15 cellular contexts compared by ENCODE assay signal in the genomic region with DNA sequence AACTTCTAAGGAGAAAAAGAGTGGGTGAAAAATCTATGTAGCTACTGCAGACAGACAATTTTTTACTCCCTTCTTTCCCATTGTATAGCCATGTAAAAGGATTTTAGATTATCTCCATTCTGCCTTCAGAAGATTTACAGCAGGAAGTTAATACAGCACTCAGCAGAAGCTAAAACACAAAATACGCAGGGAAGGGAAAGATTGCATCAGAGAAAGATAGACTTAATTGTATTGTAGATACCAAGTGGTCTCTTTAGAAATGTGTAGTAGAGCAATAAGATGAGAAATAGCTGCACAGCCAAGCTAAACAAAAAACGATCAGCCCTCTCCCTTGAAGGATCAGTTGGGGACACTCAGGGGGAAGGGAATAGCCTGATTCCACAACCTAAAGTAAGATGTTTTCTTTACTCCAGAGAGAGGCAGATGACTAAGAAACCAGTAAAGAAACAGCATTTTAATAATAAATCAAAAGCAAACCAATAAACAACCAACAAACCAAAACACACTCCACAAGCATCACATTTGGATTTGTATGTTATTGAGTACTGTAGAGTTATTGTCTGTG.
DNase-seq lines count a peak whose midpoint lies in the region; ATAC-seq and TF ChIP-seq lines count a peak whose summit lies in the region.
"Had no signal": no experiment of that assay in that cellular context is flagged by ENCODE, and none has a peak within 500 bp of the region (broad histone marks: within the 10 kb centered on the region; RNA-seq: fewer than 3 reads in every experiment).

No MANE protein-coding gene starts in this region.

- H3K9me3 Mint-ChIP-seq in HFFc6 (no peaks in the 10 kb centered on the region; the same call in 1 of the 2 replicates), neural progenitor cell (peaks cover 2% of the 10 kb centered on the region), natural killer cell (no peaks in the 10 kb centered on the region)

- H3K36me3 ChIP-seq in neural progenitor cell = no peaks in the 10 kb centered on the region
- H3K36me3 ChIP-seq: BE2C, HAP-1, Peyer's patch had no signal

- H3K4me3 ChIP-seq in AG10803 (ENCODE audit: low read length) (no peak overlapping the region), neural progenitor cell (peak overlapping the region; percentile 8)
- H3K4me3 ChIP-seq: HAP-1, Peyer's patch had no signal

- no peaks in the 10 kb centered on the region; the same call in 1 of the 2 replicates for H3K27me3 Mint-ChIP-seq in HFFc6 (ENCODE audit: insufficient read depth)
- H3K27me3 Mint-ChIP-seq in neural progenitor cell (ENCODE audit: insufficient read depth, low read depth) = no peaks in the 10 kb centered on the region
- peaks cover 0 to 7% of the 10 kb centered on the region in 2 donors for H3K27me3 Mint-ChIP-seq in natural killer cell (ENCODE audit: low read depth in 2 of 2)

- H4K20me1 ChIP-seq in neural progenitor cell (ENCODE audit: low read depth) = no peaks in the 10 kb centered on the region

- H2AFZ ChIP-seq in neural progenitor cell (replicated peaks) = peak overlapping the region; percentile 95

- H3K9ac ChIP-seq in neural progenitor cell = no peak overlapping the region

- no peak for ATAC-seq in natural killer cell
- ATAC-seq: SK-N-SH treated with all-trans-retinoic acid at 6 μM for 48 hours had no signal

- no peak for TF ChIP-seq CTCF in AG10803 (conservative IDR thresholded peaks at IDR 0.05; ENCODE audit: low read length)
- TF ChIP-seq CTCF in HFFc6 (IDR thresholded peaks at IDR 0.05) = no peak
- no peak for TF ChIP-seq CTCF in neural progenitor cell (IDR thresholded peaks at IDR 0.05)
- no peak for TF ChIP-seq CTCF in natural killer cell (IDR thresholded peaks at IDR 0.05)

- peak overlapping the region; percentile 29 for H3K27ac ChIP-seq in neural progenitor cell
- H3K27ac ChIP-seq: Peyer's patch had no signal

- peaks cover 31% of the 10 kb centered on the region for H3K4me1 ChIP-seq in neural progenitor cell
- H3K4me1 ChIP-seq: BE2C, Peyer's patch had no signal

- peak overlapping the region; percentile 11 for H3K4me2 ChIP-seq in neural progenitor cell

- peak; percentile 2 for DNase-seq in AG10803 (ENCODE audit: low read depth)
- no peak for DNase-seq in HFFc6
- peak; percentile 4 for DNase-seq in amniotic epithelial cell (ENCODE audit: low read depth)
- no peak for DNase-seq in neural progenitor cell (ENCODE audit: low spot score)
- no peak for DNase-seq in natural killer cell
- DNase-seq in activated CD8-positive, alpha-beta memory T cell treated with anti-CD3 and anti-CD28 coated beads, Interleukin-2, amount 50 U/mL, for 4 hours = no peak
- no peak for DNase-seq in activated CD8-positive, alpha-beta memory T cell treated with anti-CD3 and anti-CD28 coated beads for 24 hours
- DNase-seq: BE2C; CD4-positive, alpha-beta memory T cell; NCI-H1048; NCI-H69; Peyer's patch; Right ventricle myocardium superior had no signal

- peak overlapping the region; percentile 50 for H3K4me3 Mint-ChIP-seq in HFFc6
- H3K4me3 Mint-ChIP-seq in neural progenitor cell = no peak overlapping the region
- no peak overlapping the region for H3K4me3 Mint-ChIP-seq in natural killer cell
- H3K4me3 Mint-ChIP-seq: CD4-positive, alpha-beta memory T cell had no signal

- H3K36me3 Mint-ChIP-seq in HFFc6 (ENCODE audit: low read depth) (peaks cover 9% of the 10 kb centered on the region), neural progenitor cell (no peaks in the 10 kb centered on the region), natural killer cell (no peaks in the 10 kb centered on the region)
- H3K36me3 Mint-ChIP-seq: CD4-positive, alpha-beta memory T cell had no signal

- H3K9me3 ChIP-seq in neural progenitor cell (ENCODE audit: low read depth) = no peaks in the 10 kb centered on the region
- H3K9me3 ChIP-seq: BE2C, HAP-1 had no signal

- H3K27me3 ChIP-seq in neural progenitor cell = no peaks in the 10 kb centered on the region
- H3K27me3 ChIP-seq: BE2C, Peyer's patch had no signal

- H3F3A ChIP-seq in neural progenitor cell (ENCODE audit: low read depth) = peaks cover 7% of the 10 kb centered on the region

- intact Hi-C loops in natural killer cell (cut with micrococcal nuclease) = no loop called here

- H3K4me1 Mint-ChIP-seq in HFFc6 (ENCODE audit: low read depth) (peaks cover 46% of the 10 kb centered on the region), neural progenitor cell (peaks cover 18% of the 10 kb centered on the region), natural killer cell (peaks cover 0 to 4% of the 10 kb centered on the region in 2 donors)

- H3K79me2 ChIP-seq in neural progenitor cell (ENCODE audit: low read depth) = no peaks in the 10 kb centered on the region

- H3K27ac Mint-ChIP-seq in HFFc6 = peak overlapping the region; percentile 51
- no peak overlapping the region for H3K27ac Mint-ChIP-seq in neural progenitor cell
- H3K27ac Mint-ChIP-seq in natural killer cell = no peak overlapping the region
- H3K27ac Mint-ChIP-seq: CD4-positive, alpha-beta memory T cell had no signal

Comparison
In these comparisons a context has a peak if more than half of its experiments do, and no peak if none do; other contexts are left out.
1. DNase-seq: peak in AG10803 (single experiment) and amniotic epithelial cell (single experiment); none in HFFc6 (single experiment), neural progenitor cell (single experiment), natural killer cell (single experiment), activated CD8-positive, alpha-beta memory T cell treated with anti-CD3 and anti-CD28 coated beads, Interleukin-2, amount 50 U/mL, for 4 hours (single experiment) and activated CD8-positive, alpha-beta memory T cell treated with anti-CD3 and anti-CD28 coated beads for 24 hours (single experiment).